14 cellular contexts compared by ENCODE assay signal in the genomic region with DNA sequence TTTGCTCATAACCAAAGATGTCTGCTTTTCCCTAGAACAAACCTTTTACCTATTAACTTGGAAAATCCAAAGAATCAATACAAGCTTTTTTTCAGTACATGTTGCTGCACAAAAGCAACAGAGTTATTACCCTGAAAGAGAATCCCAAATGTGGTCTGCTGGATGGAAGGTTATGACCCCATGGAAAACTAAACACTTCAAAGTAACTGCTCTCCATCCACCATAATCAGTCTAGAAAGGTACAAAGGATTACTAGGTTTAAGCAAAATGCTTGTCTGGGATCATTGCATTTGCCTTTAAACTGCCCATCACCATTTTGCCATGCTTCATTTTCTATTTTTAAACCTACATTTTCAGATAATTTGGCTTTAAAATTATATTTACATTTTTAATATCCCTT. TPM values are rescaled to one million over a fixed set of nuclear protein-coding genes. Genes with fewer than 3 reads are reported as not detected.
DNase-seq lines count a peak whose midpoint lies in the region; TF ChIP-seq lines count a peak whose summit lies in the region.
"Had no signal": no experiment of that assay in that cellular context is flagged by ENCODE, and none has a peak within 500 bp of the region (broad histone marks: within the 10 kb centered on the region; RNA-seq: fewer than 3 reads in every experiment).

No MANE protein-coding gene starts in this region.

- H3K4me3 Mint-ChIP-seq in endodermal cell: no peak overlapping the region
- H3K4me3 Mint-ChIP-seq: B cell; CD4-positive, alpha-beta T cell had no signal

- H3K79me2 ChIP-seq in neural cell (replicated peaks; ENCODE audit: insufficient read depth, low read length): no peaks in the 10 kb centered on the region
- H3K79me2 ChIP-seq in smooth muscle cell (ENCODE audit: low read depth): no peaks in the 10 kb centered on the region

- H3K36me3 ChIP-seq in endodermal cell (ENCODE audit: control insufficient read depth, insufficient read depth, low read length) (no peaks in the 10 kb centered on the region), neural cell (ENCODE audit: insufficient read depth, low read length) (no peaks in the 10 kb centered on the region), smooth muscle cell (ENCODE audit: low read depth) (no peaks in the 10 kb centered on the region), suprapubic skin (no peaks in the 10 kb centered on the region), MG63 (no peaks in the 10 kb centered on the region)

- no peaks in the 10 kb centered on the region for H3K9me3 ChIP-seq in endodermal cell (ENCODE audit: control insufficient read depth, low read length)
- no peaks in the 10 kb centered on the region for H3K9me3 ChIP-seq in neural cell (ENCODE audit: low read length)
- no peaks in the 10 kb centered on the region for H3K9me3 ChIP-seq in smooth muscle cell (replicated peaks; ENCODE audit: low read depth)
- no peaks in the 10 kb centered on the region for H3K9me3 ChIP-seq in suprapubic skin
- H3K9me3 ChIP-seq in MG63: no peaks in the 10 kb centered on the region

- H2AFZ ChIP-seq in neural cell (ENCODE audit: low read depth, low read length): no peak overlapping the region
- H2AFZ ChIP-seq in smooth muscle cell (ENCODE audit: low read depth): peak overlapping the region; percentile 17

- peaks cover 5% of the 10 kb centered on the region for H3K27me3 Mint-ChIP-seq in endodermal cell (ENCODE audit: insufficient read depth)
- H3K27me3 Mint-ChIP-seq: B cell; CD4-positive, alpha-beta T cell had no signal

- no peaks in the 10 kb centered on the region for H3K9me3 Mint-ChIP-seq in endodermal cell
- H3K9me3 Mint-ChIP-seq: CD4-positive, alpha-beta T cell had no signal

- H3K9ac ChIP-seq in endodermal cell (ENCODE audit: extremely low read depth, low read length, poor library complexity, severe bottlenecking) (no peak overlapping the region), neural cell (ENCODE audit: low read length) (no peak overlapping the region), smooth muscle cell (ENCODE audit: low read depth) (no peak overlapping the region)

- no peak for TF ChIP-seq POLR2A in suprapubic skin (IDR thresholded peaks at IDR 0.05)

- no peaks in the 10 kb centered on the region for H3K36me3 Mint-ChIP-seq in endodermal cell (ENCODE audit: low read depth)

- H3K27me3 ChIP-seq in endodermal cell (ENCODE audit: control insufficient read depth, insufficient read depth, low read length, poor library complexity, severe bottlenecking): no peaks in the 10 kb centered on the region
- no peaks in the 10 kb centered on the region for H3K27me3 ChIP-seq in neural cell (ENCODE audit: insufficient read depth, low read depth, low read length)
- H3K27me3 ChIP-seq in smooth muscle cell (ENCODE audit: low read depth): no peaks in the 10 kb centered on the region
- H3K27me3 ChIP-seq in suprapubic skin: no peaks in the 10 kb centered on the region
- H3K27me3 ChIP-seq in MG63: no peaks in the 10 kb centered on the region

- DNase-seq in SK-N-DZ (ENCODE audit: low spot score): peak; percentile 68
- DNase-seq in endodermal cell: no peak
- no peak for DNase-seq in smooth muscle cell (lab: John Stamatoyannopoulos, UW; ENCODE audit: unreplicated experiment)
- DNase-seq in suprapubic skin (ENCODE audit: low spot score in 2 of 2): no peak
- no peak for DNase-seq in NCI-H2107 treated with DMSO at 0.1 percent for 48 hours (lab: John Stamatoyannopoulos, UW; ENCODE audit: unreplicated experiment)
- no peak for DNase-seq in MG63
- DNase-seq: C1 segment of cervical spinal cord; Calu3; CD4-positive, alpha-beta T cell; DMS 273 treated with DMSO at 0.1 percent for 48 hours had no signal

- H3K27ac Mint-ChIP-seq in endodermal cell: no peak overlapping the region
- H3K27ac Mint-ChIP-seq: B cell; CD4-positive, alpha-beta T cell had no signal

- peak overlapping the region; percentile 51 for H3K27ac ChIP-seq in endodermal cell (ENCODE audit: low read depth, low read length)
- H3K27ac ChIP-seq in neural cell (ENCODE audit: low read length): peak overlapping the region; percentile 22
- no peak overlapping the region for H3K27ac ChIP-seq in smooth muscle cell (ENCODE audit: low read depth)
- no peak overlapping the region for H3K27ac ChIP-seq in suprapubic skin

- H3K4me1 ChIP-seq in endodermal cell (ENCODE audit: control insufficient read depth, insufficient read depth, low read length) (no peaks in the 10 kb centered on the region), smooth muscle cell (ENCODE audit: low read depth) (peaks cover 11% of the 10 kb centered on the region), suprapubic skin (no peaks in the 10 kb centered on the region)

- no peaks in the 10 kb centered on the region for H3K4me1 Mint-ChIP-seq in endodermal cell
- H3K4me1 Mint-ChIP-seq: B cell had no signal

- H3K4me3 ChIP-seq in endodermal cell (ENCODE audit: low read length): no peak overlapping the region
- no peak overlapping the region for H3K4me3 ChIP-seq in neural cell (ENCODE audit: low read length)
- H3K4me3 ChIP-seq in smooth muscle cell: no peak overlapping the region
- no peak overlapping the region for H3K4me3 ChIP-seq in suprapubic skin
- H3K4me3 ChIP-seq in MG63: no peak overlapping the region

- no peak for TF ChIP-seq RAD21 in neural cell (conservative IDR thresholded peaks at IDR 0.05)

- H3K9me2 ChIP-seq in neural cell (ENCODE audit: insufficient read depth, low read length): no peaks in the 10 kb centered on the region

- H4K20me1 ChIP-seq in neural cell (ENCODE audit: insufficient read depth): no peaks in the 10 kb centered on the region
- H4K20me1 ChIP-seq in smooth muscle cell (ENCODE audit: low read depth): no peaks in the 10 kb centered on the region

- H3F3A ChIP-seq in neural cell (ENCODE audit: insufficient read depth, low read length, poor library complexity, severe bottlenecking) (no peaks in the 10 kb centered on the region), smooth muscle cell (ENCODE audit: low read depth) (no peaks in the 10 kb centered on the region)

- H3K4me2 ChIP-seq in neural cell (ENCODE audit: low read length): no peak overlapping the region
- H3K4me2 ChIP-seq in smooth muscle cell: no peak overlapping the region

- no peak for TF ChIP-seq CTCF in endodermal cell (conservative IDR thresholded peaks at IDR 0.05)
- no peak for TF ChIP-seq CTCF in neural cell (IDR thresholded peaks at IDR 0.05; ENCODE audit: poor library complexity, severe bottlenecking)
- TF ChIP-seq CTCF in smooth muscle cell (IDR thresholded peaks at IDR 0.05; ENCODE audit: borderline replicate concordance, insufficient read depth, poor library complexity, severe bottlenecking): no peak
- no peak for TF ChIP-seq CTCF in suprapubic skin (IDR thresholded peaks at IDR 0.05)

- TF ChIP-seq EP300 in neural cell (conservative IDR thresholded peaks at IDR 0.05; ENCODE audit: poor library complexity, severe bottlenecking) (no peak), suprapubic skin (IDR thresholded peaks at IDR 0.05) (no peak)

TF ChIP-seq in neural cell, 6 proteins besides CTCF, POLR2A, EP300 and RAD21:
- TF ChIP-seq, protein P1, sequence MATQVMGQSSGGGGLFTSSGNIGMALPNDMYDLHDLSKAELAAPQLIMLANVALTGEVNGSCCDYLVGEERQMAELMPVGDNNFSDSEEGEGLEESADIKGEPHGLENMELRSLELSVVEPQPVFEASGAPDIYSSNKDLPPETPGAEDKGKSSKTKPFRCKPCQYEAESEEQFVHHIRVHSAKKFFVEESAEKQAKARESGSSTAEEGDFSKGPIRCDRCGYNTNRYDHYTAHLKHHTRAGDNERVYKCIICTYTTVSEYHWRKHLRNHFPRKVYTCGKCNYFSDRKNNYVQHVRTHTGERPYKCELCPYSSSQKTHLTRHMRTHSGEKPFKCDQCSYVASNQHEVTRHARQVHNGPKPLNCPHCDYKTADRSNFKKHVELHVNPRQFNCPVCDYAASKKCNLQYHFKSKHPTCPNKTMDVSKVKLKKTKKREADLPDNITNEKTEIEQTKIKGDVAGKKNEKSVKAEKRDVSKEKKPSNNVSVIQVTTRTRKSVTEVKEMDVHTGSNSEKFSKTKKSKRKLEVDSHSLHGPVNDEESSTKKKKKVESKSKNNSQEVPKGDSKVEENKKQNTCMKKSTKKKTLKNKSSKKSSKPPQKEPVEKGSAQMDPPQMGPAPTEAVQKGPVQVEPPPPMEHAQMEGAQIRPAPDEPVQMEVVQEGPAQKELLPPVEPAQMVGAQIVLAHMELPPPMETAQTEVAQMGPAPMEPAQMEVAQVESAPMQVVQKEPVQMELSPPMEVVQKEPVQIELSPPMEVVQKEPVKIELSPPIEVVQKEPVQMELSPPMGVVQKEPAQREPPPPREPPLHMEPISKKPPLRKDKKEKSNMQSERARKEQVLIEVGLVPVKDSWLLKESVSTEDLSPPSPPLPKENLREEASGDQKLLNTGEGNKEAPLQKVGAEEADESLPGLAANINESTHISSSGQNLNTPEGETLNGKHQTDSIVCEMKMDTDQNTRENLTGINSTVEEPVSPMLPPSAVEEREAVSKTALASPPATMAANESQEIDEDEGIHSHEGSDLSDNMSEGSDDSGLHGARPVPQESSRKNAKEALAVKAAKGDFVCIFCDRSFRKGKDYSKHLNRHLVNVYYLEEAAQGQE (IDR thresholded peaks at IDR 0.05; ENCODE audit: borderline replicate concordance): no peak
- no peak for TF ChIP-seq SMC3 (conservative IDR thresholded peaks at IDR 0.05; ENCODE audit: poor library complexity)
- TF ChIP-seq POLR2AphosphoS5 (IDR thresholded peaks at IDR 0.05): no peak
- TF ChIP-seq EZH2 (IDR thresholded peaks at IDR 0.05; ENCODE audit: borderline replicate concordance, insufficient read depth, low read length, poor library complexity, severe bottlenecking): no peak
- TF ChIP-seq TAF1 (IDR thresholded peaks at IDR 0.05; ENCODE audit: low read depth): no peak
- no peak for TF ChIP-seq MXI1 (conservative IDR thresholded peaks at IDR 0.05; ENCODE audit: poor library complexity, severe bottlenecking)

RNA-seq across cellular contexts. Expression of gene MMRN1, which starts 11.7 kb away (rescaled TPM):
- polyA plus RNA-seq in SK-N-DZ (2014; cell fraction: cytosol; rRNA removed): 0.05 and 0.09 TPM in 2 replicates
- polyA plus RNA-seq in SK-N-DZ (2014; cell fraction: nucleus; rRNA removed): 1.2 TPM in 1 of 2 replicates, not detected in the other
- not detected for total RNA-seq in endodermal cell
- 58.1 TPM for polyA plus RNA-seq in endodermal cell (2013, experiment 1 of 2)
- polyA plus RNA-seq in endodermal cell (2013, experiment 2 of 2): 60.2 TPM
- 2.2 and 7.0 TPM in 2 replicates for polyA plus RNA-seq in neural cell
- polyA minus RNA-seq in neural cell: 5.8 and 7.3 TPM in 2 replicates
- 0.04 TPM in 1 of 2 replicates, not detected in the other for total RNA-seq in smooth muscle cell
- polyA plus RNA-seq in smooth muscle cell: not detected in 2 replicates
- total RNA-seq in suprapubic skin: 10 to 100 TPM in 2 of 4 donors, 1 to 10 TPM in 2; 7.7 to 18.8 (median 10.7) TPM
- total RNA-seq in MG63 (2014; rRNA removed; shearing (Covaris generic); ENCODE audit: low replicate concordance): not detected in 2 replicates
- total RNA-seq: Calu3, Daoy, H4 had no signal

Comparison
In these comparisons a context has a peak if more than half of its experiments do, and no peak if none do; other contexts are left out.
1. H3K27ac ChIP-seq: peak in endodermal cell (single experiment) and neural cell (single experiment); none in smooth muscle cell (single experiment) and suprapubic skin (single experiment).